In genomic region chr12:127046467-127046866, GRCh38 we compare ENCODE assay signal across 19 cellular contexts.
DNase-seq lines count a peak whose midpoint lies in the region; ATAC-seq, FAIRE-seq and TF ChIP-seq lines count a peak whose summit lies in the region.
"Had no signal": no experiment of that assay in that cellular context is flagged by ENCODE, and none has a peak within 500 bp of the region (broad histone marks: within the 10 kb centered on the region; RNA-seq: fewer than 3 reads in every experiment).

No MANE protein-coding gene starts in this region.

- H3K36me3 ChIP-seq in A673 (ENCODE audit: insufficient read depth, low read length, poor library complexity, severe bottlenecking) (no peaks in the 10 kb centered on the region), Karpas-422 (ENCODE audit: insufficient read depth, low read length) (no peaks in the 10 kb centered on the region), K562 (ENCODE audit: control insufficient read depth, insufficient read depth, low read length) (peaks cover 4% of the 10 kb centered on the region; the same call in 1 of the 3 replicates), WERI-Rb-1 (no peaks in the 10 kb centered on the region), Caco-2 (ENCODE audit: control insufficient read depth, insufficient read depth, low read length) (no peaks in the 10 kb centered on the region)
- no peaks in the 10 kb centered on the region for H3K36me3 ChIP-seq in CD8-positive, alpha-beta memory T cell (ENCODE audit: insufficient read depth, low read length)
- H3K36me3 ChIP-seq: HAP-1 had no signal

- H3K4me2 ChIP-seq in Karpas-422 (ENCODE audit: low read depth, low read length, poor library complexity, severe bottlenecking) = no peak overlapping the region
- no peak overlapping the region for H3K4me2 ChIP-seq in K562 (ENCODE audit: insufficient read depth, low read length)
- H3K4me2 ChIP-seq: A549, GM23338 had no signal

- H3K4me1 Mint-ChIP-seq in CD8-positive, alpha-beta memory T cell = peaks cover 0 to 3% (median 0%) of the 10 kb centered on the region in 3 donors
- H3K4me1 Mint-ChIP-seq in Caco-2 (ENCODE audit: low read depth, unreplicated experiment) = no peaks in the 10 kb centered on the region
- H3K4me1 Mint-ChIP-seq: CD4-positive, CD25-positive, alpha-beta regulatory T cell; GM23338 had no signal

- no peak overlapping the region for H2AFZ ChIP-seq in Karpas-422 (ENCODE audit: low read length)
- H2AFZ ChIP-seq in K562 (ENCODE audit: low read depth, low read length) = no peak overlapping the region
- H2AFZ ChIP-seq: GM23338 had no signal

- H3K27ac Mint-ChIP-seq in CD8-positive, alpha-beta memory T cell = no peak overlapping the region
- H3K27ac Mint-ChIP-seq in Caco-2 (ENCODE audit: unreplicated experiment) = no peak overlapping the region
- H3K27ac Mint-ChIP-seq: CD4-positive, CD25-positive, alpha-beta regulatory T cell; CD8-positive, alpha-beta T cell; GM23338 had no signal

- peaks cover 7% of the 10 kb centered on the region for H3K4me1 ChIP-seq in A673 (ENCODE audit: insufficient read depth, low read length, poor library complexity, severe bottlenecking)
- no peaks in the 10 kb centered on the region for H3K4me1 ChIP-seq in Karpas-422 (ENCODE audit: low read length)
- no peaks in the 10 kb centered on the region; a peak in 1 of 5 replicates for H3K4me1 ChIP-seq in K562 (replicated peaks in 1 of 2; ENCODE audit: control insufficient read depth in 2 of 2, insufficient read depth in 2 of 2, low read length in 2 of 2)
- H3K4me1 ChIP-seq in CD8-positive, alpha-beta memory T cell (ENCODE audit: insufficient read depth, low read length) = no peaks in the 10 kb centered on the region
- no peaks in the 10 kb centered on the region for H3K4me1 ChIP-seq in Caco-2
- H3K4me1 ChIP-seq: A549, HAP-1 had no signal

- TF ChIP-seq RAD21 in K562 (CRISPR knock-in tag; conservative IDR thresholded peaks at IDR 0.05 in 1 of 2, IDR thresholded peaks at IDR 0.05 in 1 of 2) = no peak

- no TSS peak for BruUV-seq in A673 (replicated peaks; lab: Mats Ljungman, UMichigan)
- no TSS peak for BruUV-seq in K562 (replicated peaks; lab: Mats Ljungman, UMichigan)
- no TSS peak for BruUV-seq in Caco-2 (replicated peaks; lab: Mats Ljungman, UMichigan)

- H3K9ac ChIP-seq in Karpas-422 (ENCODE audit: low read length) (no peak overlapping the region), K562 (ENCODE audit: insufficient read depth in 1 of 2, low read depth in 2 of 2, low read length in 2 of 2) (no peak overlapping the region)

- H3K27me3 ChIP-seq in A673 (replicated peaks; ENCODE audit: insufficient read depth, low read depth, low read length, poor library complexity) = no peaks in the 10 kb centered on the region
- no peaks in the 10 kb centered on the region for H3K27me3 ChIP-seq in Karpas-422 (ENCODE audit: low read length)
- H3K27me3 ChIP-seq in K562 (ENCODE audit: control insufficient read depth in 2 of 2, insufficient read depth in 2 of 2, low read length in 2 of 2) = no peaks in the 10 kb centered on the region
- peaks cover 2% of the 10 kb centered on the region for H3K27me3 ChIP-seq in WERI-Rb-1 (ENCODE audit: insufficient read depth, low read depth, severe bottlenecking)
- no peaks in the 10 kb centered on the region for H3K27me3 ChIP-seq in CD8-positive, alpha-beta memory T cell (ENCODE audit: insufficient read depth, low read length, poor library complexity, severe bottlenecking)
- no peaks in the 10 kb centered on the region for H3K27me3 ChIP-seq in Caco-2 (replicated peaks; ENCODE audit: control insufficient read depth, insufficient read depth, low read length)

- H3K9me3 ChIP-seq in A673 (ENCODE audit: low read depth, low read length, poor library complexity, severe bottlenecking) = no peaks in the 10 kb centered on the region
- H3K9me3 ChIP-seq in Karpas-422 (ENCODE audit: low read length) = no peaks in the 10 kb centered on the region
- no peaks in the 10 kb centered on the region for H3K9me3 ChIP-seq in K562 (replicated peaks; ENCODE audit: control insufficient read depth, insufficient read depth, low read depth, low read length)
- H3K9me3 ChIP-seq in WERI-Rb-1 (ENCODE audit: severe bottlenecking) = no peaks in the 10 kb centered on the region
- no peaks in the 10 kb centered on the region for H3K9me3 ChIP-seq in CD8-positive, alpha-beta memory T cell (ENCODE audit: low read length)
- H3K9me3 ChIP-seq in Caco-2 = no peaks in the 10 kb centered on the region
- H3K9me3 ChIP-seq: A549, HAP-1 had no signal

- ATAC-seq in K562 = peak; percentile 63
- ATAC-seq: A549; CD8-positive, alpha-beta T cell; GM23338 had no signal

- no peak overlapping the region for H3K4me3 Mint-ChIP-seq in CD8-positive, alpha-beta memory T cell
- no peak overlapping the region for H3K4me3 Mint-ChIP-seq in Caco-2 (ENCODE audit: unreplicated experiment)
- H3K4me3 Mint-ChIP-seq: CD4-positive, CD25-positive, alpha-beta regulatory T cell; CD8-positive, alpha-beta T cell; GM23338 had no signal

- no peak for TF ChIP-seq POLR2A in K562 (conservative IDR thresholded peaks at IDR 0.05)

- no peaks in the 10 kb centered on the region for H4K20me1 ChIP-seq in Karpas-422 (ENCODE audit: insufficient read depth, low read depth, low read length)
- H4K20me1 ChIP-seq in K562 (replicated peaks; ENCODE audit: control insufficient read depth, insufficient read depth, low read length) = no peaks in the 10 kb centered on the region

- H3K79me2 ChIP-seq in Karpas-422 (ENCODE audit: low read length) (no peaks in the 10 kb centered on the region), K562 (ENCODE audit: control insufficient read depth, insufficient read depth, low read length) (no peaks in the 10 kb centered on the region)

- no peak overlapping the region for H3K27ac ChIP-seq in A673 (ENCODE audit: low read depth, low read length, poor library complexity, severe bottlenecking)
- no peak overlapping the region for H3K27ac ChIP-seq in Karpas-422 (ENCODE audit: low read length)
- H3K27ac ChIP-seq in K562 (ENCODE audit: extremely low read depth, low read depth, low read length) = no peak overlapping the region
- H3K27ac ChIP-seq in WERI-Rb-1 = no peak overlapping the region
- H3K27ac ChIP-seq in CD8-positive, alpha-beta memory T cell (ENCODE audit: low read depth, low read length) = no peak overlapping the region
- H3K27ac ChIP-seq: A549, C4-2B had no signal

- CTCF ChIA-PET in A673 (lab: Charles Lee) (no interaction called here), K562 (lab: Yijun Ruan, JAX; ENCODE audit: low intra/inter-chr PET ratio) (interaction anchor here (0.5 to 0.6 kb wide), 2 partner anchors 204 to 317 kb away, joined by 3 read pairs; no protein-coding TSS in a partner anchor), Caco-2 (lab: Charles Lee) (no interaction called here)
- CTCF ChIA-PET in CD8-positive, alpha-beta memory T cell (lab: Charles Lee) = no interaction called here

- DNase-seq in A673 (ENCODE audit: low spot score) (peak; percentile 13), ELR (ENCODE audit: low read depth) (peak; percentile 34), Karpas-422 (peak; percentile 40), K562 (ENCODE audit: extremely low read depth in 1 of 4, low spot score in 3 of 4) (no peak), WERI-Rb-1 (no peak), Caco-2 (no peak)
- no peak for DNase-seq in CD8-positive, alpha-beta memory T cell
- no peak for DNase-seq in stimulated activated CD4-positive, alpha-beta T cell treated with anti-CD3 and anti-CD28 coated beads, Interleukin-12 subunit alpha, Interleukin-12 subunit beta, amount 100 ng/mL, for 4 hours
- DNase-seq: 8988T; Calu3; CD4-positive, CD25-positive, alpha-beta regulatory T cell; CD8-positive, alpha-beta T cell; DMS53; DMS79 treated with DMSO at 0.1 percent for 48 hours had no signal

- in situ Hi-C loops in K562 (cut with MboI) = no loop called here

- POLR2A ChIA-PET in A673 (lab: Charles Lee; ENCODE audit: low non-redundant PET) (no interaction called here), K562 (lab: Yijun Ruan, JAX) (no interaction called here), Caco-2 (lab: Charles Lee) (no interaction called here)
- POLR2A ChIA-PET in CD8-positive, alpha-beta memory T cell (lab: Charles Lee) = no interaction called here

- no peak overlapping the region for H3K4me3 ChIP-seq in A673 (ENCODE audit: low read depth, low read length, poor library complexity, severe bottlenecking)
- H3K4me3 ChIP-seq in Karpas-422 (ENCODE audit: low read length) = no peak overlapping the region
- no peak overlapping the region for H3K4me3 ChIP-seq in K562
- no peak overlapping the region for H3K4me3 ChIP-seq in WERI-Rb-1 (ENCODE audit: low read depth, low read length)
- H3K4me3 ChIP-seq in CD8-positive, alpha-beta memory T cell (ENCODE audit: low read length) = no peak overlapping the region
- no peak overlapping the region for H3K4me3 ChIP-seq in Caco-2 (ENCODE audit: low read depth, low read length)
- H3K4me3 ChIP-seq: A549, GM23338, HAP-1 had no signal

- TF ChIP-seq CTCF in A673 (conservative IDR thresholded peaks at IDR 0.05; ENCODE audit: low read depth, low read length) (no peak), K562 (IDR thresholded peaks at IDR 0.05 in 2 of 3, conservative IDR thresholded peaks at IDR 0.05 in 1 of 3; ENCODE audit: insufficient read depth in 2 of 3, low read depth in 1 of 3, low read length in 3 of 3) (no peak), WERI-Rb-1 (IDR thresholded peaks at IDR 0.05; ENCODE audit: low read depth, low read length) (no peak), Caco-2 (IDR thresholded peaks at IDR 0.05; ENCODE audit: insufficient read depth in 1 of 2, low read depth in 1 of 2, low read length in 1 of 2, severe bottlenecking in 1 of 2, unreplicated experiment in 1 of 2) (no peak)

- H3K36me3 Mint-ChIP-seq in CD8-positive, alpha-beta memory T cell = no peaks in the 10 kb centered on the region
- no peaks in the 10 kb centered on the region for H3K36me3 Mint-ChIP-seq in Caco-2 (ENCODE audit: insufficient read depth, unreplicated experiment)
- H3K36me3 Mint-ChIP-seq: CD4-positive, CD25-positive, alpha-beta regulatory T cell; CD8-positive, alpha-beta T cell had no signal

- H3K27me3 Mint-ChIP-seq in CD8-positive, alpha-beta memory T cell = peaks cover 8 to 18% of the 10 kb centered on the region in 2 donors
- no peaks in the 10 kb centered on the region for H3K27me3 Mint-ChIP-seq in Caco-2 (ENCODE audit: insufficient read depth, unreplicated experiment)
- H3K27me3 Mint-ChIP-seq: CD4-positive, CD25-positive, alpha-beta regulatory T cell had no signal

- peak; percentile 32 for FAIRE-seq in K562 (lab: Jason Lieb, UNC)
- FAIRE-seq: A549, H54 had no signal

- no peak for TF ChIP-seq EP300 in K562 (IDR thresholded peaks at IDR 0.05; ENCODE audit: low read length)

- H3K9me1 ChIP-seq in K562 (ENCODE audit: control insufficient read depth, insufficient read depth, low read length) = no peaks in the 10 kb centered on the region

- 64% methylated on average over 1 of the region's 1 CpG for WGBS in K562 (ENCODE audit: insufficient coverage, low coverage, missing lambda C conversion rate)

- no peaks in the 10 kb centered on the region for H3K9me2 ChIP-seq in Karpas-422 (replicated peaks; ENCODE audit: insufficient read depth, low read length)

- peaks cover 0 to 3% (median 0%) of the 10 kb centered on the region in 5 donors for H3K9me3 Mint-ChIP-seq in CD8-positive, alpha-beta memory T cell
- H3K9me3 Mint-ChIP-seq in Caco-2 (ENCODE audit: unreplicated experiment) = peaks cover 9% of the 10 kb centered on the region

- intact Hi-C loops in A673 (cut with micrococcal nuclease; ENCODE audit: unreplicated experiment) = no loop called here
- intact Hi-C loops in K562 (cut with micrococcal nuclease) = no loop called here
- intact Hi-C loops in Caco-2 (cut with micrococcal nuclease; ENCODE audit: unreplicated experiment) = no loop called here

Comparison
In these comparisons a context has a peak if more than half of its experiments do, and no peak if none do; other contexts are left out.
1. DNase-seq: peak in A673 (single experiment), ELR (single experiment) and Karpas-422 (single experiment); none in K562 (0 of 4), WERI-Rb-1 (single experiment), CD8-positive, alpha-beta memory T cell (0 of 5), stimulated activated CD4-positive, alpha-beta T cell treated with anti-CD3 and anti-CD28 coated beads, Interleukin-12 subunit alpha, Interleukin-12 subunit beta, amount 100 ng/mL, for 4 hours (single experiment) and Caco-2 (0 of 2).